1 cellular context compared by ENCODE assay signal in genomic region chr16:59180083-59180476, GRCh38.
TF ChIP-seq lines count a peak whose summit lies in the region.

No MANE protein-coding gene starts in this region.

TF ChIP-seq in HepG2, 621 proteins besides CTCF, POLR2A, EP300 and RAD21 (continued from another document and continues in another):
- TF ChIP-seq IRF9 (CRISPR knock-in tag; IDR thresholded peaks at IDR 0.05; ENCODE audit: borderline replicate concordance) (no peak), SP140L (CRISPR knock-in tag; IDR thresholded peaks at IDR 0.05; ENCODE audit: borderline replicate concordance) (no peak), FOSL2 (CRISPR knock-in tag; IDR thresholded peaks at IDR 0.05) (peak; percentile 48; the same call in 1 of the 2 replicates), MAFG (CRISPR knock-in tag; IDR thresholded peaks at IDR 0.05) (no peak), MIER3 (CRISPR knock-in tag; IDR thresholded peaks at IDR 0.05; ENCODE audit: borderline replicate concordance) (0 out of 2 replicates have a peak, but pooled peaks have one; percentile 35), YEATS4 (CRISPR knock-in tag; IDR thresholded peaks at IDR 0.05; ENCODE audit: borderline replicate concordance) (no peak), ERF (CRISPR knock-in tag; IDR thresholded peaks at IDR 0.05) (no peak), RERE (CRISPR knock-in tag; IDR thresholded peaks at IDR 0.05; ENCODE audit: low read depth) (peak; percentile 94), LBX2 (CRISPR knock-in tag; IDR thresholded peaks at IDR 0.05; ENCODE audit: borderline replicate concordance) (no peak), TFE3 (CRISPR knock-in tag; IDR thresholded peaks at IDR 0.05) (no peak), ZNF839 (CRISPR knock-in tag; IDR thresholded peaks at IDR 0.05; ENCODE audit: borderline replicate concordance) (no peak), HMGA1 (CRISPR knock-in tag; conservative IDR thresholded peaks at IDR 0.05) (no peak), ZNF30 (CRISPR knock-in tag; IDR thresholded peaks at IDR 0.05) (no peak), SMC3 (IDR thresholded peaks at IDR 0.05; ENCODE audit: low read length) (0 out of 2 replicates have a peak, but pooled peaks have one; percentile 21), PRDM15 (CRISPR knock-in tag; IDR thresholded peaks at IDR 0.05) (no peak), ZNF678 (CRISPR knock-in tag; IDR thresholded peaks at IDR 0.05) (no peak), GZF1 (CRISPR knock-in tag; IDR thresholded peaks at IDR 0.05) (no peak), CCDC6 (CRISPR knock-in tag; IDR thresholded peaks at IDR 0.05) (no peak), AKNA (CRISPR knock-in tag; IDR thresholded peaks at IDR 0.05; ENCODE audit: borderline replicate concordance) (no peak), ZNF772 (CRISPR knock-in tag; IDR thresholded peaks at IDR 0.05) (no peak), ZNF280B (CRISPR knock-in tag; IDR thresholded peaks at IDR 0.05; ENCODE audit: borderline replicate concordance) (no peak), ARNTL (CRISPR knock-in tag; IDR thresholded peaks at IDR 0.05) (no peak), ZNF205 (CRISPR knock-in tag; IDR thresholded peaks at IDR 0.05) (peak; percentile 98), CSRNP2 (CRISPR knock-in tag; conservative IDR thresholded peaks at IDR 0.05; ENCODE audit: low read depth) (no peak), SALL1 (CRISPR knock-in tag; IDR thresholded peaks at IDR 0.05) (no peak; the same call in 1 of the 2 replicates), ZNF576 (CRISPR knock-in tag; IDR thresholded peaks at IDR 0.05) (no peak), KLF6 (CRISPR knock-in tag; IDR thresholded peaks at IDR 0.05) (no peak), ZNF503 (CRISPR knock-in tag; IDR thresholded peaks at IDR 0.05) (peak; percentile 76), RXRB (CRISPR knock-in tag; IDR thresholded peaks at IDR 0.05; ENCODE audit: borderline replicate concordance) (no peak), CEBPG (CRISPR knock-in tag; IDR thresholded peaks at IDR 0.05) (0 out of 2 replicates have a peak, but pooled peaks have one; percentile 17), RARA (CRISPR knock-in tag; IDR thresholded peaks at IDR 0.05) (peak; percentile 73), HNRNPLL (IDR thresholded peaks at IDR 0.05; ENCODE audit: low read depth, low read length, poor library complexity, severe bottlenecking) (no peak)
